Comparison of ENCODE assay signal across 1 cellular context in the genomic region with DNA sequence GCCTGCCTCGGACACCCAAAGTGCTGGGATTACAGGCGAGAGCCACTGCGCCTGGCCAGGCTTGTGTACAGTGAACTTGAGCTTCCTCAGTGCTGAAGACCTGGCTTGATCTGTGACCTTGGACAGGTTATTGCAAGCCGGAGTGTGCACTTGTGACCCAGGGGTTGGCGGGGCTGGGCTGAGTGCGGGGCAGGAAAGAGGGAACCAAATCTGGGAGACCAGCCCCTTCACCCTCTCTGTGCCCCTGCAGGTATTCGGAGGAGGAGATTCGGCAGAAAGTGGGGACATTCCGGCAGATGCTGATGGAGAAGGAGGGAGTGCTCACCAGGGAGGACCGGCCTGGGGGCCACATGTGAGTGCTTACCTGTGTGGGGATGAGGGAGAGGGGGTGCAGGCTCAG.
TF ChIP-seq lines count a peak whose summit lies in the region.

No MANE protein-coding gene starts in this region.

TF ChIP-seq in HepG2, 621 proteins besides CTCF, POLR2A, EP300 and RAD21 (continues in another document):
- TF ChIP-seq ZNF329 (CRISPR knock-in tag; IDR thresholded peaks at IDR 0.05; ENCODE audit: low read depth), result no peak
- TF ChIP-seq ZNF670 (CRISPR knock-in tag; IDR thresholded peaks at IDR 0.05; ENCODE audit: borderline replicate concordance), result no peak
- TF ChIP-seq, protein P1, sequence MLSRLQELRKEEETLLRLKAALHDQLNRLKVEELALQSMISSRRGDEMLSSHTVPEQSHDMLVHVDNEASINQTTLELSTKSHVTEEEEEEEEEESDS (CRISPR knock-in tag; IDR thresholded peaks at IDR 0.05; ENCODE audit: borderline replicate concordance), result no peak
- TF ChIP-seq ZBTB21 (CRISPR knock-in tag; IDR thresholded peaks at IDR 0.05), result no peak
- peak; percentile 44; the same call in 1 of the 2 replicates for TF ChIP-seq KDM2A (CRISPR knock-in tag; IDR thresholded peaks at IDR 0.05; ENCODE audit: borderline replicate concordance, low read depth)
- no peak for TF ChIP-seq ZNF205 (CRISPR knock-in tag; IDR thresholded peaks at IDR 0.05)
- peak; percentile 71 for TF ChIP-seq HOXA3 (CRISPR knock-in tag; IDR thresholded peaks at IDR 0.05)
- TF ChIP-seq ZNF513 (CRISPR knock-in tag; conservative IDR thresholded peaks at IDR 0.05), result no peak
- TF ChIP-seq ZFP41 (CRISPR knock-in tag; IDR thresholded peaks at IDR 0.05; ENCODE audit: borderline replicate concordance), result no peak
- TF ChIP-seq, protein P2, sequence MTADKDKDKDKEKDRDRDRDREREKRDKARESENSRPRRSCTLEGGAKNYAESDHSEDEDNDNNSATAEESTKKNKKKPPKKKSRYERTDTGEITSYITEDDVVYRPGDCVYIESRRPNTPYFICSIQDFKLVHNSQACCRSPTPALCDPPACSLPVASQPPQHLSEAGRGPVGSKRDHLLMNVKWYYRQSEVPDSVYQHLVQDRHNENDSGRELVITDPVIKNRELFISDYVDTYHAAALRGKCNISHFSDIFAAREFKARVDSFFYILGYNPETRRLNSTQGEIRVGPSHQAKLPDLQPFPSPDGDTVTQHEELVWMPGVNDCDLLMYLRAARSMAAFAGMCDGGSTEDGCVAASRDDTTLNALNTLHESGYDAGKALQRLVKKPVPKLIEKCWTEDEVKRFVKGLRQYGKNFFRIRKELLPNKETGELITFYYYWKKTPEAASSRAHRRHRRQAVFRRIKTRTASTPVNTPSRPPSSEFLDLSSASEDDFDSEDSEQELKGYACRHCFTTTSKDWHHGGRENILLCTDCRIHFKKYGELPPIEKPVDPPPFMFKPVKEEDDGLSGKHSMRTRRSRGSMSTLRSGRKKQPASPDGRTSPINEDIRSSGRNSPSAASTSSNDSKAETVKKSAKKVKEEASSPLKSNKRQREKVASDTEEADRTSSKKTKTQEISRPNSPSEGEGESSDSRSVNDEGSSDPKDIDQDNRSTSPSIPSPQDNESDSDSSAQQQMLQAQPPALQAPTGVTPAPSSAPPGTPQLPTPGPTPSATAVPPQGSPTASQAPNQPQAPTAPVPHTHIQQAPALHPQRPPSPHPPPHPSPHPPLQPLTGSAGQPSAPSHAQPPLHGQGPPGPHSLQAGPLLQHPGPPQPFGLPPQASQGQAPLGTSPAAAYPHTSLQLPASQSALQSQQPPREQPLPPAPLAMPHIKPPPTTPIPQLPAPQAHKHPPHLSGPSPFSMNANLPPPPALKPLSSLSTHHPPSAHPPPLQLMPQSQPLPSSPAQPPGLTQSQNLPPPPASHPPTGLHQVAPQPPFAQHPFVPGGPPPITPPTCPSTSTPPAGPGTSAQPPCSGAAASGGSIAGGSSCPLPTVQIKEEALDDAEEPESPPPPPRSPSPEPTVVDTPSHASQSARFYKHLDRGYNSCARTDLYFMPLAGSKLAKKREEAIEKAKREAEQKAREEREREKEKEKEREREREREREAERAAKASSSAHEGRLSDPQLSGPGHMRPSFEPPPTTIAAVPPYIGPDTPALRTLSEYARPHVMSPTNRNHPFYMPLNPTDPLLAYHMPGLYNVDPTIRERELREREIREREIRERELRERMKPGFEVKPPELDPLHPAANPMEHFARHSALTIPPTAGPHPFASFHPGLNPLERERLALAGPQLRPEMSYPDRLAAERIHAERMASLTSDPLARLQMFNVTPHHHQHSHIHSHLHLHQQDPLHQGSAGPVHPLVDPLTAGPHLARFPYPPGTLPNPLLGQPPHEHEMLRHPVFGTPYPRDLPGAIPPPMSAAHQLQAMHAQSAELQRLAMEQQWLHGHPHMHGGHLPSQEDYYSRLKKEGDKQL (CRISPR knock-in tag; IDR thresholded peaks at IDR 0.05; ENCODE audit: low read depth), result peak; percentile 65; the same call in 1 of the 2 replicates
- TF ChIP-seq NRL (CRISPR knock-in tag; IDR thresholded peaks at IDR 0.05; ENCODE audit: borderline replicate concordance), result no peak
- no peak for TF ChIP-seq ZSCAN25 (CRISPR knock-in tag; IDR thresholded peaks at IDR 0.05)
- TF ChIP-seq KLF11 (CRISPR knock-in tag; IDR thresholded peaks at IDR 0.05), result no peak
- no peak for TF ChIP-seq REXO4 (CRISPR knock-in tag; IDR thresholded peaks at IDR 0.05; ENCODE audit: borderline replicate concordance)
- TF ChIP-seq ZNF891 (CRISPR knock-in tag; IDR thresholded peaks at IDR 0.05), result no peak
- TF ChIP-seq ZNF737 (CRISPR knock-in tag; IDR thresholded peaks at IDR 0.05; ENCODE audit: borderline replicate concordance), result 0 out of 2 replicates have a peak, but pooled peaks have one; percentile 42
- no peak for TF ChIP-seq MAFK (conservative IDR thresholded peaks at IDR 0.05 in 1 of 2, IDR thresholded peaks at IDR 0.05 in 1 of 2; ENCODE audit: low read length in 2 of 2)
- TF ChIP-seq, protein P3, sequence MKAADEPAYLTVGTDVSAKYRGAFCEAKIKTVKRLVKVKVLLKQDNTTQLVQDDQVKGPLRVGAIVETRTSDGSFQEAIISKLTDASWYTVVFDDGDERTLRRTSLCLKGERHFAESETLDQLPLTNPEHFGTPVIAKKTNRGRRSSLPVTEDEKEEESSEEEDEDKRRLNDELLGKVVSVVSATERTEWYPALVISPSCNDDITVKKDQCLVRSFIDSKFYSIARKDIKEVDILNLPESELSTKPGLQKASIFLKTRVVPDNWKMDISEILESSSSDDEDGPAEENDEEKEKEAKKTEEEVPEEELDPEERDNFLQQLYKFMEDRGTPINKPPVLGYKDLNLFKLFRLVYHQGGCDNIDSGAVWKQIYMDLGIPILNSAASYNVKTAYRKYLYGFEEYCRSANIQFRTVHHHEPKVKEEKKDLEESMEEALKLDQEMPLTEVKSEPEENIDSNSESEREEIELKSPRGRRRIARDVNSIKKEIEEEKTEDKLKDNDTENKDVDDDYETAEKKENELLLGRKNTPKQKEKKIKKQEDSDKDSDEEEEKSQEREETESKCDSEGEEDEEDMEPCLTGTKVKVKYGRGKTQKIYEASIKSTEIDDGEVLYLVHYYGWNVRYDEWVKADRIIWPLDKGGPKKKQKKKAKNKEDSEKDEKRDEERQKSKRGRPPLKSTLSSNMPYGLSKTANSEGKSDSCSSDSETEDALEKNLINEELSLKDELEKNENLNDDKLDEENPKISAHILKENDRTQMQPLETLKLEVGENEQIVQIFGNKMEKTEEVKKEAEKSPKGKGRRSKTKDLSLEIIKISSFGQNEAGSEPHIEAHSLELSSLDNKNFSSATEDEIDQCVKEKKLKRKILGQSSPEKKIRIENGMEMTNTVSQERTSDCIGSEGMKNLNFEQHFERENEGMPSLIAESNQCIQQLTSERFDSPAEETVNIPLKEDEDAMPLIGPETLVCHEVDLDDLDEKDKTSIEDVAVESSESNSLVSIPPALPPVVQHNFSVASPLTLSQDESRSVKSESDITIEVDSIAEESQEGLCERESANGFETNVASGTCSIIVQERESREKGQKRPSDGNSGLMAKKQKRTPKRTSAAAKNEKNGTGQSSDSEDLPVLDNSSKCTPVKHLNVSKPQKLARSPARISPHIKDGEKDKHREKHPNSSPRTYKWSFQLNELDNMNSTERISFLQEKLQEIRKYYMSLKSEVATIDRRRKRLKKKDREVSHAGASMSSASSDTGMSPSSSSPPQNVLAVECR (CRISPR knock-in tag; IDR thresholded peaks at IDR 0.05; ENCODE audit: borderline replicate concordance), result peak; percentile 57; the same call in 1 of the 2 replicates
- TF ChIP-seq ZNF556 (CRISPR knock-in tag; IDR thresholded peaks at IDR 0.05; ENCODE audit: borderline replicate concordance), result 0 out of 2 replicates have a peak, but pooled peaks have one; percentile 47
- no peak for TF ChIP-seq TBX3 (IDR thresholded peaks at IDR 0.05; ENCODE audit: borderline replicate concordance)
- TF ChIP-seq SP4 (CRISPR knock-in tag; IDR thresholded peaks at IDR 0.05), result 0 out of 2 replicates have a peak, but pooled peaks have one; percentile 48
- peak; percentile 88 for TF ChIP-seq HNF4A (CRISPR knock-in tag; IDR thresholded peaks at IDR 0.05)
- TF ChIP-seq, protein P4, sequence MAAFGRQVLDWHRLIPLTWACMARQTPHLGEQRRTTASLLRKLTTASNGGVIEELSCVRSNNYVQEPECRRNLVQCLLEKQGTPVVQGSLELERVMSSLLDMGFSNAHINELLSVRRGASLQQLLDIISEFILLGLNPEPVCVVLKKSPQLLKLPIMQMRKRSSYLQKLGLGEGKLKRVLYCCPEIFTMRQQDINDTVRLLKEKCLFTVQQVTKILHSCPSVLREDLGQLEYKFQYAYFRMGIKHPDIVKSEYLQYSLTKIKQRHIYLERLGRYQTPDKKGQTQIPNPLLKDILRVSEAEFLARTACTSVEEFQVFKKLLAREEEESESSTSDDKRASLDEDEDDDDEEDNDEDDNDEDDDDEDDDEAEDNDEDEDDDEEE (CRISPR knock-in tag; IDR thresholded peaks at IDR 0.05), result no peak
- TF ChIP-seq ZNF10 (CRISPR knock-in tag; IDR thresholded peaks at IDR 0.05; ENCODE audit: borderline replicate concordance, low read depth), result no peak
- no peak for TF ChIP-seq ZNF451 (CRISPR knock-in tag; IDR thresholded peaks at IDR 0.05)
- TF ChIP-seq, protein P5, sequence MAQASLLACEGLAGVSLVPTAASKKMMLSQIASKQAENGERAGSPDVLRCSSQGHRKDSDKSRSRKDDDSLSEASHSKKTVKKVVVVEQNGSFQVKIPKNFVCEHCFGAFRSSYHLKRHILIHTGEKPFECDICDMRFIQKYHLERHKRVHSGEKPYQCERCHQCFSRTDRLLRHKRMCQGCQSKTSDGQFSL (CRISPR knock-in tag; IDR thresholded peaks at IDR 0.05), result no peak
- TF ChIP-seq PHB2 (IDR thresholded peaks at IDR 0.05; ENCODE audit: partially characterized antibody), result no peak
- TF ChIP-seq ZBTB3 (CRISPR knock-in tag; IDR thresholded peaks at IDR 0.05; ENCODE audit: borderline replicate concordance, low read depth), result peak; percentile 41; the same call in 1 of the 2 replicates
- TF ChIP-seq YEATS2 (CRISPR knock-in tag; IDR thresholded peaks at IDR 0.05; ENCODE audit: borderline replicate concordance), result 0 out of 2 replicates have a peak, but pooled peaks have one; percentile 29
- no peak for TF ChIP-seq GZF1 (CRISPR knock-in tag; IDR thresholded peaks at IDR 0.05)
- no peak for TF ChIP-seq MED13 (CRISPR knock-in tag; IDR thresholded peaks at IDR 0.05)
- TF ChIP-seq ETV5 (CRISPR knock-in tag; IDR thresholded peaks at IDR 0.05; ENCODE audit: borderline replicate concordance), result peak; percentile 34; the same call in 1 of the 2 replicates
- TF ChIP-seq SYNCRIP (IDR thresholded peaks at IDR 0.05; ENCODE audit: insufficient read depth, low read depth, low read length), result no peak
- TF ChIP-seq, protein P6, sequence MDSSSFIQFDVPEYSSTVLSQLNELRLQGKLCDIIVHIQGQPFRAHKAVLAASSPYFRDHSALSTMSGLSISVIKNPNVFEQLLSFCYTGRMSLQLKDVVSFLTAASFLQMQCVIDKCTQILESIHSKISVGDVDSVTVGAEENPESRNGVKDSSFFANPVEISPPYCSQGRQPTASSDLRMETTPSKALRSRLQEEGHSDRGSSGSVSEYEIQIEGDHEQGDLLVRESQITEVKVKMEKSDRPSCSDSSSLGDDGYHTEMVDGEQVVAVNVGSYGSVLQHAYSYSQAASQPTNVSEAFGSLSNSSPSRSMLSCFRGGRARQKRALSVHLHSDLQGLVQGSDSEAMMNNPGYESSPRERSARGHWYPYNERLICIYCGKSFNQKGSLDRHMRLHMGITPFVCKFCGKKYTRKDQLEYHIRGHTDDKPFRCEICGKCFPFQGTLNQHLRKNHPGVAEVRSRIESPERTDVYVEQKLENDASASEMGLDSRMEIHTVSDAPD (CRISPR knock-in tag; IDR thresholded peaks at IDR 0.05), result no peak
- peak; percentile 74; the same call in 1 of the 2 replicates for TF ChIP-seq FOXK1 (CRISPR knock-in tag; IDR thresholded peaks at IDR 0.05; ENCODE audit: borderline replicate concordance, low read depth)
- TF ChIP-seq ZNF83 (CRISPR knock-in tag; IDR thresholded peaks at IDR 0.05; ENCODE audit: borderline replicate concordance), result no peak
- TF ChIP-seq ZNF770 (CRISPR knock-in tag; IDR thresholded peaks at IDR 0.05), result no peak
- no peak for TF ChIP-seq KLF16 (CRISPR knock-in tag; IDR thresholded peaks at IDR 0.05)
- TF ChIP-seq ZFY (CRISPR knock-in tag; IDR thresholded peaks at IDR 0.05), result no peak
- TF ChIP-seq IRF1 (CRISPR knock-in tag; IDR thresholded peaks at IDR 0.05; ENCODE audit: low read depth), result no peak
- no peak for TF ChIP-seq KDM3A (CRISPR knock-in tag; IDR thresholded peaks at IDR 0.05; ENCODE audit: low read depth)
